ENCODE assay signal across 1 cellular context in genomic region chr10:122062831-122063674, GRCh38.
TF ChIP-seq lines count a peak whose summit lies in the region.

No MANE protein-coding gene starts in this region.

TF ChIP-seq in HEK293, 187 proteins besides CTCF, POLR2A, EP300 and RAD21 (continued from another document and continues in another):
- TF ChIP-seq ZSCAN18 (tag by site-specific recombination; IDR thresholded peaks at IDR 0.05) (no peak), ZNF561 (tag by site-specific recombination; IDR thresholded peaks at IDR 0.05; ENCODE audit: borderline replicate concordance) (peak; percentile 73), ZNF701 (tag by site-specific recombination; IDR thresholded peaks at IDR 0.05) (no peak), ZNF266 (tag by site-specific recombination; IDR thresholded peaks at IDR 0.05; ENCODE audit: low read depth) (no peak), ZFP3 (tag by site-specific recombination; IDR thresholded peaks at IDR 0.05; ENCODE audit: low read depth) (no peak), ZNF792 (tag by site-specific recombination; IDR thresholded peaks at IDR 0.05) (no peak), ZNF184 (tag by site-specific recombination; IDR thresholded peaks at IDR 0.05) (no peak), ZNF350 (tag by site-specific recombination; IDR thresholded peaks at IDR 0.05) (no peak), ZNF76 (tag by site-specific recombination; IDR thresholded peaks at IDR 0.05; ENCODE audit: borderline replicate concordance, low read depth) (no peak), ZFP37 (tag by site-specific recombination; IDR thresholded peaks at IDR 0.05) (no peak), ZNF138 (tag by site-specific recombination; IDR thresholded peaks at IDR 0.05; ENCODE audit: borderline replicate concordance) (no peak), ZBTB7A (tag by site-specific recombination; IDR thresholded peaks at IDR 0.05; ENCODE audit: low read depth) (no peak), GFI1B (tag by site-specific recombination; IDR thresholded peaks at IDR 0.05) (no peak), BCL6B (tag by site-specific recombination; IDR thresholded peaks at IDR 0.05) (no peak), OSR2 (tag by site-specific recombination; IDR thresholded peaks at IDR 0.05) (peak; percentile 60), ZNF473 (tag by site-specific recombination; IDR thresholded peaks at IDR 0.05) (no peak), ZBTB49 (tag by site-specific recombination; IDR thresholded peaks at IDR 0.05; ENCODE audit: low read depth) (no peak), REST (tag by site-specific recombination; IDR thresholded peaks at IDR 0.05) (no peak), ZNF610 (tag by site-specific recombination; IDR thresholded peaks at IDR 0.05; ENCODE audit: borderline replicate concordance) (no peak), ZNF391 (tag by site-specific recombination; IDR thresholded peaks at IDR 0.05; ENCODE audit: borderline replicate concordance, low read depth) (no peak), KLF17 (tag by site-specific recombination; IDR thresholded peaks at IDR 0.05) (peak; percentile 79), SCRT2 (tag by site-specific recombination; IDR thresholded peaks at IDR 0.05) (peak; percentile 77), ZNF514 (tag by site-specific recombination; IDR thresholded peaks at IDR 0.05) (no peak), ZNF341 (tag by site-specific recombination; IDR thresholded peaks at IDR 0.05; ENCODE audit: low read depth) (peak; percentile 73), GLI4 (tag by site-specific recombination; IDR thresholded peaks at IDR 0.05) (no peak), ZNF132 (tag by site-specific recombination; IDR thresholded peaks at IDR 0.05; ENCODE audit: borderline replicate concordance) (no peak), ZNF394 (tag by site-specific recombination; IDR thresholded peaks at IDR 0.05; ENCODE audit: borderline replicate concordance) (no peak), ZSCAN23 (tag by site-specific recombination; IDR thresholded peaks at IDR 0.05) (no peak), ZNF274 (IDR thresholded peaks at IDR 0.05; ENCODE audit: low read length) (no peak), ZNF274 (tag by site-specific recombination; IDR thresholded peaks at IDR 0.05; ENCODE audit: borderline replicate concordance) (no peak), ZNF239 (tag by site-specific recombination; IDR thresholded peaks at IDR 0.05) (no peak), ZNF664 (tag by site-specific recombination; IDR thresholded peaks at IDR 0.05) (no peak), ZNF174 (tag by site-specific recombination; IDR thresholded peaks at IDR 0.05) (no peak), ZNF677 (tag by site-specific recombination; IDR thresholded peaks at IDR 0.05) (no peak), ZNF302 (tag by site-specific recombination; IDR thresholded peaks at IDR 0.05; ENCODE audit: low read depth) (no peak), ZNF362 (tag by site-specific recombination; IDR thresholded peaks at IDR 0.05) (no peak), ZNF521 (tag by site-specific recombination; IDR thresholded peaks at IDR 0.05) (no peak), ELK4 (IDR thresholded peaks at IDR 0.05; ENCODE audit: borderline replicate concordance, low read depth, low read length) (no peak), ZNF629 (tag by site-specific recombination; IDR thresholded peaks at IDR 0.05) (peak; percentile 61), ZBTB20 (tag by site-specific recombination; IDR thresholded peaks at IDR 0.05) (0 out of 2 replicates have a peak, but pooled peaks have one; percentile 28), WT1 (tag by site-specific recombination; IDR thresholded peaks at IDR 0.05) (peak; percentile 92), BCL11B (tag by site-specific recombination; IDR thresholded peaks at IDR 0.05; ENCODE audit: low read depth) (no peak), ZBTB21 (tag by site-specific recombination; IDR thresholded peaks at IDR 0.05) (no peak), ZNF16 (tag by site-specific recombination; IDR thresholded peaks at IDR 0.05; ENCODE audit: low read depth) (no peak), EGR2 (tag by site-specific recombination; IDR thresholded peaks at IDR 0.05; ENCODE audit: low read depth) (peak; percentile 89), KLF7 (tag by site-specific recombination; IDR thresholded peaks at IDR 0.05; ENCODE audit: borderline replicate concordance) (peak; percentile 54; the same call in 1 of the 2 replicates), ZNF449 (tag by site-specific recombination; IDR thresholded peaks at IDR 0.05) (peak; percentile 68; the same call in 1 of the 2 replicates), ZIC2 (tag by site-specific recombination; IDR thresholded peaks at IDR 0.05) (no peak), IKZF3 (tag by site-specific recombination; IDR thresholded peaks at IDR 0.05) (peak; percentile 80), ZFHX2 (tag by site-specific recombination; conservative IDR thresholded peaks at IDR 0.05) (peak; percentile 89), ZNF768 (tag by site-specific recombination; IDR thresholded peaks at IDR 0.05) (peak; percentile 81; the same call in 1 of the 2 replicates), ZNF837 (tag by site-specific recombination; IDR thresholded peaks at IDR 0.05) (no peak), GLIS2 (tag by site-specific recombination; IDR thresholded peaks at IDR 0.05) (no peak), TSHZ1 (tag by site-specific recombination; IDR thresholded peaks at IDR 0.05; ENCODE audit: borderline replicate concordance) (peak; percentile 74; the same call in 1 of the 2 replicates)
